Comparison of ENCODE assay signal across 8 cellular contexts in genomic region chr18:77068890-77069312, GRCh38.
A peak's percentile ranks its signal among the peaks of the same experiment; 100 is the strongest.
DNase-seq lines count a peak whose midpoint lies in the region; ATAC-seq and TF ChIP-seq lines count a peak whose summit lies in the region.

No MANE protein-coding gene starts in this region.

- peaks cover 3% of the 10 kb centered on the region; the same call in 1 of the 2 replicates for H3K9me3 ChIP-seq in AG04450 (ENCODE audit: control insufficient read depth, insufficient read depth, low read length)

- H3K27me3 Mint-ChIP-seq in chondrocyte (ENCODE audit: low read depth) (no peaks in the 10 kb centered on the region), nephron (ENCODE audit: low read depth) (no peaks in the 10 kb centered on the region)

- peak overlapping the region; percentile 95 for H3K27ac Mint-ChIP-seq in chondrocyte (ENCODE audit: unreplicated experiment)
- peak overlapping the region; percentile 23 to 78 (median 66) for H3K27ac Mint-ChIP-seq in nephron

- H3K4me1 Mint-ChIP-seq in chondrocyte (ENCODE audit: low read depth) (peaks cover 81% of the 10 kb centered on the region), nephron (peaks cover 46% of the 10 kb centered on the region)

- DNase-seq in AG04450 (ENCODE audit: low read depth, low spot score) (no peak), chondrocyte (ENCODE audit: low spot score) (no peak), DMS79 (lab: John Stamatoyannopoulos, UW) (no peak), SHP77 treated with DMSO at 0.1 percent for 48 hours (lab: John Stamatoyannopoulos, UW) (no peak), NCI-H748 treated with DMSO at 0.1 percent for 48 hours (lab: John Stamatoyannopoulos, UW) (no peak)

- H3K27me3 ChIP-seq in AG04450 (ENCODE audit: control insufficient read depth, insufficient read depth, low read length) = no peaks in the 10 kb centered on the region

- H3K9me3 Mint-ChIP-seq in chondrocyte (ENCODE audit: low read depth) (no peaks in the 10 kb centered on the region), nephron (no peaks in the 10 kb centered on the region)

- H3K36me3 Mint-ChIP-seq in chondrocyte (ENCODE audit: low read depth) (peaks cover 3% of the 10 kb centered on the region), nephron (ENCODE audit: low read depth) (no peaks in the 10 kb centered on the region)

- POLR2A ChIA-PET in AG04450 (lab: Yijun Ruan, JAX) = no interaction called here

- CTCF ChIA-PET in AG04450 (lab: Charles Lee) = interaction anchor here (0.5 to 2.6 kb wide), 4 partner anchors 47 to 143 kb away, joined by 3 to 15 read pairs (median 8); no protein-coding TSS in a partner anchor

- TF ChIP-seq CTCF in AG04450 (IDR thresholded peaks at IDR 0.05; ENCODE audit: low read depth, low read length) = 0 out of 2 replicates have a peak, but pooled peaks have one; percentile 19
- peak; percentile 74 for TF ChIP-seq CTCF in chondrocyte (IDR thresholded peaks at IDR 0.05)
- TF ChIP-seq CTCF in nephron (IDR thresholded peaks at IDR 0.05; ENCODE audit: unreplicated experiment in 3 of 3) = peak; percentile 25 to 31 (median 26)

- no peak overlapping the region for H3K4me3 Mint-ChIP-seq in chondrocyte (ENCODE audit: unreplicated experiment)
- no peak overlapping the region for H3K4me3 Mint-ChIP-seq in nephron

- H3K4me3 ChIP-seq in AG04450 (ENCODE audit: low read depth, low read length) = no peak overlapping the region

- ATAC-seq in HG03064 (IDR thresholded peaks at IDR 0.05; ENCODE audit: low read depth, unreplicated experiment) (peak; percentile 4), HG03521 (IDR thresholded peaks at IDR 0.05; ENCODE audit: unreplicated experiment) (no peak)

- peak overlapping the region; percentile 92 for H3K27ac ChIP-seq in AG04450 (ENCODE audit: low read depth, low read length)

Comparison
In these comparisons a context has a peak if more than half of its experiments do, and no peak if none do; other contexts are left out.
1. CTCF ChIP-seq: peak in every context shown above with its lines; median percentile 74 in chondrocyte; 26 in nephron; 19 in AG04450.